Comparison of ENCODE assay signal across 25 cellular contexts in the genomic region with DNA sequence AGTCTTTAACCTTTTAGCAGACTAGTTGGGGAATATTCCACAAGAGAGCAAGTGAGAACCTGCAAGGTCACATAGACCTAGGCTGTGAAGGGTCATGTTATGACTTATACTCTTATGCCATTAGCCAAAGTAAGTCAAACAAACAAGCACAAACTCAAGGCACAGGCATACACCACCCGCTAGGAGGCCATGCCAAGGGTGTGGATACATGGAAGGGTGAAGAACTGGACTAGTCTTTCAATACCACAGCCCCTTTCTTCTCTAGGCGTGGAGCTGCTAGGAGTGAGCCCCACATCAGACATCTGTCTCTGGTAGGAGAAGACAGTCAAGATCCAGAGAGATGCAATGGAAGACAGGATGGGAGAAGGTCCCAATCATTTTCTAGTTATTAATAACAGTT.
DNase-seq lines count a peak whose midpoint lies in the region; ATAC-seq, FAIRE-seq and TF ChIP-seq lines count a peak whose summit lies in the region.
"Had no signal": no experiment of that assay in that cellular context is flagged by ENCODE, and none has a peak within 500 bp of the region (broad histone marks: within the 10 kb centered on the region; RNA-seq: fewer than 3 reads in every experiment).

No MANE protein-coding gene starts in this region.

- CTCF ChIA-PET in activated CD8-positive, alpha-beta T cell treated with anti-CD3 and anti-CD28 coated beads, Interleukin-2, amount 10 ng/mL, durations not matched to agents 7 days and 5 days (lab: Charles Lee): no interaction called here
- CTCF ChIA-PET in activated CD8-positive, alpha-beta T cell treated with anti-CD3 and anti-CD28 coated beads for 36 hours (lab: Charles Lee): no interaction called here

- no peak for FAIRE-seq in keratinocyte (lab: Jason Lieb, UNC)
- FAIRE-seq: A549, D721Med, GM12878, H1 had no signal

- H3K9me3 ChIP-seq in keratinocyte (ENCODE audit: control insufficient read depth, low read depth, low read length): no peaks in the 10 kb centered on the region
- no peaks in the 10 kb centered on the region for H3K9me3 ChIP-seq in vagina
- H3K9me3 ChIP-seq: A549, BE2C had no signal

- no peaks in the 10 kb centered on the region for H4K20me1 ChIP-seq in keratinocyte (ENCODE audit: control insufficient read depth, extremely low read depth, insufficient read depth, low read length)
- H4K20me1 ChIP-seq: BLaER1 treated with 17β-estradiol and CSF1 and Interleukin-3, amounts not matched to agents 10 nM and 100 nM had no signal

- DNase-seq in activated CD8-positive, alpha-beta T cell treated with anti-CD3 and anti-CD28 coated beads, Interleukin-2, amount 10 ng/mL, durations not matched to agents 7 days and 5 days: peak; percentile 9
- no peak for DNase-seq in activated CD8-positive, alpha-beta T cell treated with anti-CD3 and anti-CD28 coated beads for 36 hours
- DNase-seq in keratinocyte (ENCODE audit: low read depth, low spot score): no peak
- DNase-seq in vagina (ENCODE audit: extremely low spot score in 2 of 2): peak; percentile 16 to 56
- no peak for DNase-seq in stimulated activated CD8-positive, alpha-beta memory T cell treated with anti-CD3 and anti-CD28 coated beads, Interleukin-4, amount 100 ng/mL, for 48 hours
- DNase-seq: 8988T; ACHN; AML-193; BE2C; CD4-positive, alpha-beta T cell; CD8-positive, alpha-beta memory T cell; DMS 273 treated with DMSO at 0.1 percent for 48 hours; DMS79; EL; GDM1; GM23248; H7; HCEC 1CT had no signal

- peaks cover 7% of the 10 kb centered on the region for H3K36me3 Mint-ChIP-seq in activated CD8-positive, alpha-beta T cell treated with anti-CD3 and anti-CD28 coated beads, Interleukin-2, amount 10 ng/mL, durations not matched to agents 7 days and 5 days (ENCODE audit: low read depth)
- peaks cover 23% of the 10 kb centered on the region for H3K36me3 Mint-ChIP-seq in activated CD8-positive, alpha-beta T cell treated with anti-CD3 and anti-CD28 coated beads for 36 hours (ENCODE audit: low read depth)

- intact Hi-C loops in activated CD8-positive, alpha-beta T cell treated with anti-CD3 and anti-CD28 coated beads for 36 hours (cut with micrococcal nuclease): no loop called here
- intact Hi-C loops in vagina (cut with DNase I): no loop called here

- H3K4me2 ChIP-seq in keratinocyte (ENCODE audit: control insufficient read depth, extremely low read depth, insufficient read depth, low read depth, low read length): no peak overlapping the region
- H3K4me2 ChIP-seq: A549; BLaER1 treated with 17β-estradiol and CSF1 and Interleukin-3, amounts not matched to agents 10 nM and 100 nM had no signal

- H3K4me3 ChIP-seq in keratinocyte (ENCODE audit: control insufficient read depth in 2 of 3, extremely low read depth in 1 of 3, insufficient read depth in 2 of 3, low read depth in 1 of 3, low read length in 3 of 3): no peak overlapping the region
- H3K4me3 ChIP-seq in vagina: no peak overlapping the region
- H3K4me3 ChIP-seq: A549; BLaER1 treated with 17β-estradiol and CSF1 and Interleukin-3, amounts not matched to agents 10 nM and 100 nM; GM12878; GM23248 had no signal

- H3K36me3 ChIP-seq in keratinocyte (ENCODE audit: control insufficient read depth in 2 of 2, extremely low read depth in 1 of 2, insufficient read depth in 2 of 2, low read length in 2 of 2): peaks cover 6 to 13% of the 10 kb centered on the region in 2 experiments
- H3K36me3 ChIP-seq in vagina: no peaks in the 10 kb centered on the region
- H3K36me3 ChIP-seq: BE2C had no signal

- H3K27me3 Mint-ChIP-seq in activated CD8-positive, alpha-beta T cell treated with anti-CD3 and anti-CD28 coated beads, Interleukin-2, amount 10 ng/mL, durations not matched to agents 7 days and 5 days (ENCODE audit: low read depth): no peaks in the 10 kb centered on the region
- H3K27me3 Mint-ChIP-seq in activated CD8-positive, alpha-beta T cell treated with anti-CD3 and anti-CD28 coated beads for 36 hours: no peaks in the 10 kb centered on the region
- H3K27me3 Mint-ChIP-seq: CD4-positive, alpha-beta T cell; CD8-positive, alpha-beta memory T cell had no signal

- dilution Hi-C loops in keratinocyte (cut with MboI; ENCODE audit: extremely low pct_ligation_motif_present, low sequenced_read_pairs): no loop called here

- POLR2A ChIA-PET in activated CD8-positive, alpha-beta T cell treated with anti-CD3 and anti-CD28 coated beads, Interleukin-2, amount 10 ng/mL, durations not matched to agents 7 days and 5 days (lab: Charles Lee): no interaction called here
- POLR2A ChIA-PET in activated CD8-positive, alpha-beta T cell treated with anti-CD3 and anti-CD28 coated beads for 36 hours (lab: Charles Lee): no interaction called here

- no peak for ATAC-seq in activated CD8-positive, alpha-beta T cell treated with anti-CD3 and anti-CD28 coated beads, Interleukin-2, amount 10 ng/mL, durations not matched to agents 7 days and 5 days
- ATAC-seq in activated CD8-positive, alpha-beta T cell treated with anti-CD3 and anti-CD28 coated beads for 36 hours: no peak
- no peak for ATAC-seq in HG03457 (IDR thresholded peaks at IDR 0.05; ENCODE audit: unreplicated experiment)
- ATAC-seq: A549, GM12878 had no signal

- H3K27me3 ChIP-seq in keratinocyte (ENCODE audit: control insufficient read depth, extremely low read depth, insufficient read depth, low read length): no peaks in the 10 kb centered on the region
- H3K27me3 ChIP-seq in vagina: no peaks in the 10 kb centered on the region
- H3K27me3 ChIP-seq: BE2C; BLaER1 treated with 17β-estradiol and CSF1 and Interleukin-3, amounts not matched to agents 10 nM and 100 nM had no signal

- H3K4me3 Mint-ChIP-seq in activated CD8-positive, alpha-beta T cell treated with anti-CD3 and anti-CD28 coated beads, Interleukin-2, amount 10 ng/mL, durations not matched to agents 7 days and 5 days: no peak overlapping the region
- H3K4me3 Mint-ChIP-seq in activated CD8-positive, alpha-beta T cell treated with anti-CD3 and anti-CD28 coated beads for 36 hours: no peak overlapping the region
- H3K4me3 Mint-ChIP-seq: CD14-positive monocyte; CD4-positive, alpha-beta T cell; CD8-positive, alpha-beta memory T cell had no signal

- TF ChIP-seq CTCF in activated CD8-positive, alpha-beta T cell treated with anti-CD3 and anti-CD28 coated beads for 36 hours (IDR thresholded peaks at IDR 0.05): no peak
- TF ChIP-seq CTCF in keratinocyte (optimal IDR thresholded peaks at IDR 0.05 in 1 of 3, IDR thresholded peaks at IDR 0.05 in 1 of 3, conservative IDR thresholded peaks at IDR 0.05 in 1 of 3; ENCODE audit: extremely low read depth in 1 of 3, insufficient read depth in 2 of 3, low read length in 3 of 3) (peak in 2 of 3 experiments; percentile 23 to 24), vagina (IDR thresholded peaks at IDR 0.05) (no peak)

- H3K27ac ChIP-seq in keratinocyte (ENCODE audit: control insufficient read depth, insufficient read depth, low read length) (no peak overlapping the region), vagina (no peak overlapping the region)
- H3K27ac ChIP-seq: A549; BLaER1 treated with 17β-estradiol and CSF1 and Interleukin-3, amounts not matched to agents 10 nM and 100 nM; GM23248 had no signal

- no peak for TF ChIP-seq POLR2A in vagina (IDR thresholded peaks at IDR 0.05)

- H3K4me1 Mint-ChIP-seq in activated CD8-positive, alpha-beta T cell treated with anti-CD3 and anti-CD28 coated beads, Interleukin-2, amount 10 ng/mL, durations not matched to agents 7 days and 5 days (ENCODE audit: low read depth): no peaks in the 10 kb centered on the region
- peaks cover 14% of the 10 kb centered on the region for H3K4me1 Mint-ChIP-seq in activated CD8-positive, alpha-beta T cell treated with anti-CD3 and anti-CD28 coated beads for 36 hours (ENCODE audit: low read depth)

- H3K9me3 Mint-ChIP-seq in activated CD8-positive, alpha-beta T cell treated with anti-CD3 and anti-CD28 coated beads, Interleukin-2, amount 10 ng/mL, durations not matched to agents 7 days and 5 days (ENCODE audit: insufficient read depth): no peaks in the 10 kb centered on the region
- no peaks in the 10 kb centered on the region for H3K9me3 Mint-ChIP-seq in activated CD8-positive, alpha-beta T cell treated with anti-CD3 and anti-CD28 coated beads for 36 hours
- H3K9me3 Mint-ChIP-seq: CD4-positive, alpha-beta T cell; CD8-positive, alpha-beta memory T cell had no signal

- H3K4me1 ChIP-seq in keratinocyte (ENCODE audit: control insufficient read depth, extremely low read depth, insufficient read depth, low read length) (no peaks in the 10 kb centered on the region), vagina (no peaks in the 10 kb centered on the region)
- H3K4me1 ChIP-seq: A549, BE2C had no signal

- no peak overlapping the region for H3K9ac ChIP-seq in keratinocyte (ENCODE audit: control insufficient read depth, extremely low read depth, insufficient read depth, low read length)
- H3K9ac ChIP-seq: BLaER1 treated with 17β-estradiol and CSF1 and Interleukin-3, amounts not matched to agents 10 nM and 100 nM; GM23248 had no signal

- H3K27ac Mint-ChIP-seq in activated CD8-positive, alpha-beta T cell treated with anti-CD3 and anti-CD28 coated beads, Interleukin-2, amount 10 ng/mL, durations not matched to agents 7 days and 5 days: no peak overlapping the region
- H3K27ac Mint-ChIP-seq in activated CD8-positive, alpha-beta T cell treated with anti-CD3 and anti-CD28 coated beads for 36 hours: no peak overlapping the region
- H3K27ac Mint-ChIP-seq: CD4-positive, alpha-beta T cell; CD8-positive, alpha-beta memory T cell had no signal

- H3K79me2 ChIP-seq in keratinocyte (ENCODE audit: control insufficient read depth, insufficient read depth, low read length): no peaks in the 10 kb centered on the region

- peaks cover 2% of the 10 kb centered on the region for H3K9me1 ChIP-seq in keratinocyte (ENCODE audit: control insufficient read depth, extremely low read depth, insufficient read depth, low read length)

- H2AFZ ChIP-seq in keratinocyte (ENCODE audit: control insufficient read depth, low read length): no peak overlapping the region
- H2AFZ ChIP-seq: GM23248 had no signal

Comparison
In these comparisons a context has a peak if more than half of its experiments do, and no peak if none do; other contexts are left out.
1. DNase-seq: peak in activated CD8-positive, alpha-beta T cell treated with anti-CD3 and anti-CD28 coated beads, Interleukin-2, amount 10 ng/mL, durations not matched to agents 7 days and 5 days (single experiment) and vagina (2 of 2); none in activated CD8-positive, alpha-beta T cell treated with anti-CD3 and anti-CD28 coated beads for 36 hours (single experiment), keratinocyte (single experiment) and stimulated activated CD8-positive, alpha-beta memory T cell treated with anti-CD3 and anti-CD28 coated beads, Interleukin-4, amount 100 ng/mL, for 48 hours (single experiment).
2. CTCF ChIP-seq: peak in keratinocyte (2 of 3); none in activated CD8-positive, alpha-beta T cell treated with anti-CD3 and anti-CD28 coated beads for 36 hours (single experiment) and vagina (0 of 3).